17 cellular contexts compared by ENCODE assay signal in genomic region chr7:11786186-11786585, GRCh38. TPM values are rescaled to one million over a fixed set of nuclear protein-coding genes. Genes with fewer than 3 reads are reported as not detected.
DNase-seq lines count a peak whose midpoint lies in the region; ATAC-seq and TF ChIP-seq lines count a peak whose summit lies in the region.
"Had no signal": no experiment of that assay in that cellular context is flagged by ENCODE, and none has a peak within 500 bp of the region (broad histone marks: within the 10 kb centered on the region; RNA-seq: fewer than 3 reads in every experiment).

No MANE protein-coding gene starts in this region.

- in situ Hi-C loops in KBM-7 (cut with MboI; ENCODE audit: low pct_unique_long_range_greater_than_20kb, low sequenced_read_pairs): no loop called here
- in situ Hi-C loops in T47D (cut with HindIII; ENCODE audit: low pct_unique_long_range_greater_than_20kb, low sequenced_read_pairs): no loop called here

- CTCF ChIA-PET in activated CD8-positive, alpha-beta T cell treated with anti-CD3 and anti-CD28 coated beads for 36 hours (lab: Charles Lee): no interaction called here

- no peak for TF ChIP-seq CTCF in activated CD8-positive, alpha-beta T cell treated with anti-CD3 and anti-CD28 coated beads for 36 hours (IDR thresholded peaks at IDR 0.05)

- no peaks in the 10 kb centered on the region for H3K36me3 Mint-ChIP-seq in activated CD8-positive, alpha-beta T cell treated with anti-CD3 and anti-CD28 coated beads for 36 hours (ENCODE audit: low read depth)
- H3K36me3 Mint-ChIP-seq: activated naive CD8-positive, alpha-beta T cell treated with anti-CD3 and anti-CD28 coated beads, Interleukin-2, amount 10 ng/mL, durations not matched to agents 7 days and 5 days had no signal

- no peaks in the 10 kb centered on the region for H3K27me3 Mint-ChIP-seq in activated CD8-positive, alpha-beta T cell treated with anti-CD3 and anti-CD28 coated beads for 36 hours
- H3K27me3 Mint-ChIP-seq: activated naive CD8-positive, alpha-beta T cell treated with anti-CD3 and anti-CD28 coated beads, Interleukin-2, amount 10 ng/mL, durations not matched to agents 7 days and 5 days had no signal

- ATAC-seq in SK-N-SH treated with all-trans-retinoic acid at 6 μM for 48 hours: no peak
- no peak for ATAC-seq in activated CD8-positive, alpha-beta T cell treated with anti-CD3 and anti-CD28 coated beads for 36 hours

- POLR2A ChIA-PET in activated CD8-positive, alpha-beta T cell treated with anti-CD3 and anti-CD28 coated beads for 36 hours (lab: Charles Lee): no interaction called here

- H3K27ac Mint-ChIP-seq in activated CD8-positive, alpha-beta T cell treated with anti-CD3 and anti-CD28 coated beads for 36 hours: no peak overlapping the region
- H3K27ac Mint-ChIP-seq: activated naive CD8-positive, alpha-beta T cell treated with anti-CD3 and anti-CD28 coated beads, Interleukin-2, amount 10 ng/mL, durations not matched to agents 7 days and 5 days had no signal

- H3K4me3 Mint-ChIP-seq in activated CD8-positive, alpha-beta T cell treated with anti-CD3 and anti-CD28 coated beads for 36 hours: no peak overlapping the region
- H3K4me3 Mint-ChIP-seq: activated naive CD8-positive, alpha-beta T cell treated with anti-CD3 and anti-CD28 coated beads, Interleukin-2, amount 10 ng/mL, durations not matched to agents 7 days and 5 days had no signal

- H3K9me3 Mint-ChIP-seq in activated CD8-positive, alpha-beta T cell treated with anti-CD3 and anti-CD28 coated beads for 36 hours: no peaks in the 10 kb centered on the region
- H3K9me3 Mint-ChIP-seq: activated naive CD8-positive, alpha-beta T cell treated with anti-CD3 and anti-CD28 coated beads, Interleukin-2, amount 10 ng/mL, durations not matched to agents 7 days and 5 days had no signal

- intact Hi-C loops in activated CD8-positive, alpha-beta T cell treated with anti-CD3 and anti-CD28 coated beads for 36 hours (cut with micrococcal nuclease): no loop called here

- peak; percentile 73 for DNase-seq in A172 (ENCODE audit: low spot score)
- peak; percentile 44 for DNase-seq in KBM-7
- peak; percentile 56 to 98 for DNase-seq in T47D (ENCODE audit: low read depth in 1 of 2, low spot score in 1 of 2)
- peak; percentile 73 for DNase-seq in islet precursor cell
- no peak for DNase-seq in activated CD8-positive, alpha-beta memory T cell treated with anti-CD3 and anti-CD28 coated beads, Interleukin-2, amount 50 U/mL, for 48 hours
- DNase-seq in activated T-cell treated with anti-CD3 and anti-CD28 coated beads, Interleukin-2, amount 50 U/mL, for 1 hour: no peak
- no peak for DNase-seq in activated CD8-positive, alpha-beta T cell treated with anti-CD3 and anti-CD28 coated beads for 36 hours
- DNase-seq: activated naive CD8-positive, alpha-beta T cell treated with anti-CD3 and anti-CD28 coated beads, Interleukin-2, amount 10 ng/mL, durations not matched to agents 7 days and 5 days; GOT3; head of caudate nucleus; NCI-H1105 treated with DMSO at 0.1 percent for 48 hours; NCI-H446 treated with DMSO at 0.1 percent for 48 hours; ovary; SHP77 treated with DMSO at 0.1 percent for 48 hours; tibial artery; WERI-Rb-1 had no signal

- no peaks in the 10 kb centered on the region for H3K4me1 Mint-ChIP-seq in activated CD8-positive, alpha-beta T cell treated with anti-CD3 and anti-CD28 coated beads for 36 hours (ENCODE audit: low read depth)
- H3K4me1 Mint-ChIP-seq: activated naive CD8-positive, alpha-beta T cell treated with anti-CD3 and anti-CD28 coated beads, Interleukin-2, amount 10 ng/mL, durations not matched to agents 7 days and 5 days had no signal

TF ChIP-seq in SK-N-SH treated with all-trans-retinoic acid at 6 μM for 48 hours, 23 proteins besides CTCF, POLR2A, EP300 and RAD21:
- no peak for TF ChIP-seq ZC3H10 (CRISPR knock-in tag; IDR thresholded peaks at IDR 0.05)
TF ChIP-seq in SK-N-SH treated with all-trans-retinoic acid at 6 μM for 48 hours: peak in this region for 0.

RNA-seq across cellular contexts. Expression of gene THSD7A, which starts 45.8 kb away (rescaled TPM):
- 0.21 and 0.89 TPM in 2 replicates for total RNA-seq in A172 (2014; rRNA removed; shearing (Covaris generic))
- not detected for total RNA-seq in activated CD8-positive, alpha-beta T cell treated with anti-CD3 and anti-CD28 coated beads for 36 hours
- total RNA-seq: activated naive CD8-positive, alpha-beta T cell treated with anti-CD3 and anti-CD28 coated beads, Interleukin-2, amount 10 ng/mL, durations not matched to agents 7 days and 5 days had no signal

Comparison
In these comparisons a context has a peak if more than half of its experiments do, and no peak if none do; other contexts are left out.
1. DNase-seq: peak in A172 (single experiment), KBM-7 (single experiment), T47D (2 of 2) and islet precursor cell (single experiment); none in activated CD8-positive, alpha-beta memory T cell treated with anti-CD3 and anti-CD28 coated beads, Interleukin-2, amount 50 U/mL, for 48 hours (single experiment), activated T-cell treated with anti-CD3 and anti-CD28 coated beads, Interleukin-2, amount 50 U/mL, for 1 hour (single experiment) and activated CD8-positive, alpha-beta T cell treated with anti-CD3 and anti-CD28 coated beads for 36 hours (single experiment).